ENCODE assay signal across 1 cellular context in genomic region chr5:97183930-97184213, GRCh38.
TF ChIP-seq lines count a peak whose summit lies in the region.

No MANE protein-coding gene starts in this region.

TF ChIP-seq in GM12878, 131 proteins besides CTCF, POLR2A, EP300 and RAD21 (continued from another document and continues in another):
- TF ChIP-seq ZNF592 (IDR thresholded peaks at IDR 0.05) (peak; percentile 69; the same call in 1 of the 2 replicates), PAX5 (IDR thresholded peaks at IDR 0.05; ENCODE audit: borderline replicate concordance, low read depth, low read length) (no peak), SP1 (IDR thresholded peaks at IDR 0.05; ENCODE audit: low read depth, low read length) (no peak), PML (IDR thresholded peaks at IDR 0.05; ENCODE audit: low read length) (no peak), CUX1 (IDR thresholded peaks at IDR 0.05; ENCODE audit: insufficient replicate concordance, low read depth, low read length) (no peak), PKNOX1 (IDR thresholded peaks at IDR 0.05) (no peak), CREB1 (IDR thresholded peaks at IDR 0.05; ENCODE audit: low read depth) (no peak), NR2C2 (IDR thresholded peaks at IDR 0.05; ENCODE audit: borderline replicate concordance, control insufficient read depth, insufficient read length, low read depth) (no peak), ZSCAN29 (IDR thresholded peaks at IDR 0.05) (no peak), IRF5 (IDR thresholded peaks at IDR 0.05; ENCODE audit: borderline replicate concordance) (no peak), IRF3 (IDR thresholded peaks at IDR 0.05) (no peak), ZZZ3 (IDR thresholded peaks at IDR 0.05; ENCODE audit: control insufficient read depth, insufficient read length, low read depth) (no peak), KAT2A (conservative IDR thresholded peaks at IDR 0.05; ENCODE audit: control insufficient read depth, low read depth, low read length) (no peak), LARP7 (IDR thresholded peaks at IDR 0.05) (no peak), NR2C1 (IDR thresholded peaks at IDR 0.05) (0 out of 2 replicates have a peak, but pooled peaks have one; percentile 15), USF1 (IDR thresholded peaks at IDR 0.05; ENCODE audit: borderline replicate concordance, extremely low read length, insufficient read depth, low read depth, low read length) (no peak), SUZ12 (IDR thresholded peaks at IDR 0.05; ENCODE audit: unreplicated experiment) (no peak), TBL1XR1 (IDR thresholded peaks at IDR 0.05; ENCODE audit: low read depth, low read length) (no peak), E4F1 (IDR thresholded peaks at IDR 0.05; ENCODE audit: borderline replicate concordance, partially characterized antibody) (no peak), MAX (IDR thresholded peaks at IDR 0.05; ENCODE audit: low read depth, low read length) (no peak), NBN (IDR thresholded peaks at IDR 0.05) (no peak), BMI1 (IDR thresholded peaks at IDR 0.05; ENCODE audit: borderline replicate concordance) (no peak), NRF1 (conservative IDR thresholded peaks at IDR 0.05; ENCODE audit: low read depth, low read length) (no peak), TCF7 (IDR thresholded peaks at IDR 0.05; ENCODE audit: borderline replicate concordance) (no peak), PAX8 (IDR thresholded peaks at IDR 0.05) (no peak), ZBTB40 (IDR thresholded peaks at IDR 0.05; ENCODE audit: borderline replicate concordance) (no peak), SKIL (IDR thresholded peaks at IDR 0.05; ENCODE audit: low read depth, poor library complexity, severe bottlenecking) (no peak)
